In genomic region chrX:24828147-24828546, GRCh38 we compare ENCODE assay signal across 28 cellular contexts.
DNase-seq lines count a peak whose midpoint lies in the region; ATAC-seq, FAIRE-seq and TF ChIP-seq lines count a peak whose summit lies in the region.
"Had no signal": no experiment of that assay in that cellular context is flagged by ENCODE, and none has a peak within 500 bp of the region (broad histone marks: within the 10 kb centered on the region; RNA-seq: fewer than 3 reads in every experiment).

No MANE protein-coding gene starts in this region.

- intact Hi-C loops in left colon (cut with DNase I, micrococcal nuclease) = no loop called here
- intact Hi-C loops in psoas muscle (cut with DNase I) = no loop called here
- intact Hi-C loops in activated CD8-positive, alpha-beta T cell treated with anti-CD3 and anti-CD28 coated beads for 36 hours (cut with micrococcal nuclease) = no loop called here

- no peaks in the 10 kb centered on the region for H3K9me3 Mint-ChIP-seq in activated CD8-positive, alpha-beta T cell treated with anti-CD3 and anti-CD28 coated beads for 36 hours
- H3K9me3 Mint-ChIP-seq: CD14-positive monocyte; CD4-positive, CD25-positive, alpha-beta regulatory T cell; CD8-positive, alpha-beta memory T cell had no signal

- H3K4me3 Mint-ChIP-seq in activated CD8-positive, alpha-beta T cell treated with anti-CD3 and anti-CD28 coated beads for 36 hours = no peak overlapping the region
- H3K4me3 Mint-ChIP-seq: CD14-positive monocyte; CD4-positive, alpha-beta memory T cell; CD4-positive, CD25-positive, alpha-beta regulatory T cell; CD8-positive, alpha-beta memory T cell had no signal

- H3K27me3 Mint-ChIP-seq in activated CD8-positive, alpha-beta T cell treated with anti-CD3 and anti-CD28 coated beads for 36 hours = no peaks in the 10 kb centered on the region
- H3K27me3 Mint-ChIP-seq: CD4-positive, alpha-beta memory T cell; CD4-positive, CD25-positive, alpha-beta regulatory T cell had no signal

- peak; percentile 38 for ATAC-seq in left colon
- peak in 3 of 4 donors; percentile 40 to 73 (median 62) for ATAC-seq in psoas muscle
- ATAC-seq in GM19351 (IDR thresholded peaks at IDR 0.05; ENCODE audit: unreplicated experiment) = no peak
- ATAC-seq in activated CD8-positive, alpha-beta T cell treated with anti-CD3 and anti-CD28 coated beads for 36 hours = no peak
- ATAC-seq: GM12878 had no signal

- DNase-seq in left colon (no peak), psoas muscle (no peak), small intestine (peak; percentile 5), dermis blood vessel endothelial cell (no peak), NOMO-1 treated with dmso at 0.1 percent for 144 hours (lab: John Stamatoyannopoulos, UW; ENCODE audit: unreplicated experiment) (no peak)
- DNase-seq in activated CD8-positive, alpha-beta T cell treated with anti-CD3 and anti-CD28 coated beads for 36 hours = no peak
- DNase-seq: 8988T; BE2C; C1 segment of cervical spinal cord; CD4-positive, alpha-beta memory T cell; CD4-positive, CD25-positive, alpha-beta regulatory T cell; CD8-positive, alpha-beta memory T cell; COR-L47; DMS 273 treated with DMSO at 0.1 percent for 48 hours; DMS153; DMS53; DMS79; DND-41; EL; GDM1 had no signal

- H3K4me1 Mint-ChIP-seq in activated CD8-positive, alpha-beta T cell treated with anti-CD3 and anti-CD28 coated beads for 36 hours (ENCODE audit: low read depth) = no peaks in the 10 kb centered on the region
- H3K4me1 Mint-ChIP-seq: CD14-positive monocyte; CD4-positive, alpha-beta memory T cell; CD4-positive, CD25-positive, alpha-beta regulatory T cell; CD8-positive, alpha-beta memory T cell had no signal

- no peaks in the 10 kb centered on the region for H3K9me3 ChIP-seq in HEK293 (ENCODE audit: control insufficient read depth, insufficient read depth, low read depth, low read length)
- no peaks in the 10 kb centered on the region for H3K9me3 ChIP-seq in psoas muscle
- no peaks in the 10 kb centered on the region for H3K9me3 ChIP-seq in small intestine (ENCODE audit: control insufficient read depth, low read depth)
- H3K9me3 ChIP-seq: BE2C, BLaER1 had no signal

- peaks cover 28% of the 10 kb centered on the region for H3K36me3 Mint-ChIP-seq in activated CD8-positive, alpha-beta T cell treated with anti-CD3 and anti-CD28 coated beads for 36 hours (ENCODE audit: low read depth)

- POLR2A ChIA-PET in HEK293 (lab: Yijun Ruan, JAX) = interaction anchor here (0.5 kb wide), 1 partner anchor 357 kb away, joined by 4 read pairs; no protein-coding TSS in a partner anchor
- POLR2A ChIA-PET in activated CD8-positive, alpha-beta T cell treated with anti-CD3 and anti-CD28 coated beads for 36 hours (lab: Charles Lee) = no interaction called here

- H3K27ac Mint-ChIP-seq in activated CD8-positive, alpha-beta T cell treated with anti-CD3 and anti-CD28 coated beads for 36 hours = no peak overlapping the region
- H3K27ac Mint-ChIP-seq: CD4-positive, alpha-beta memory T cell; CD4-positive, CD25-positive, alpha-beta regulatory T cell; CD8-positive, alpha-beta memory T cell had no signal

- FAIRE-seq in small intestine (lab: Jason Lieb, UNC) = no peak
- FAIRE-seq: A204.1, GM12878, GM12892, GM18507 had no signal

- H3K36me3 ChIP-seq in HEK293 (ENCODE audit: control insufficient read depth in 2 of 2, insufficient read depth in 1 of 2, low read length in 2 of 2) (peaks cover 19 to 69% of the 10 kb centered on the region in 2 experiments), psoas muscle (ENCODE audit: insufficient read depth in 1 of 2, low read depth in 1 of 2) (peaks cover 0 to 10% of the 10 kb centered on the region in 2 donors), small intestine (ENCODE audit: control insufficient read depth in 2 of 2, insufficient read depth in 2 of 2, low read length in 2 of 2) (no peaks in the 10 kb centered on the region)

- 45 to 63% (median 45%) methylated on average over 2 of the region's 2 CpGs for WGBS in psoas muscle, 3 donors
- 28 to 66% (median 62%) methylated on average over 2 of the region's 2 CpGs for WGBS in small intestine, 3 donors

- TF ChIP-seq CTCF in HEK293 (tag by site-specific recombination; IDR thresholded peaks at IDR 0.05) (no peak), psoas muscle (IDR thresholded peaks at IDR 0.05) (no peak)
- TF ChIP-seq CTCF in activated CD8-positive, alpha-beta T cell treated with anti-CD3 and anti-CD28 coated beads for 36 hours (IDR thresholded peaks at IDR 0.05) = no peak

- no peak overlapping the region for H3K27ac ChIP-seq in HEK293 (ENCODE audit: extremely low read depth, low read depth, low read length)
- H3K27ac ChIP-seq in psoas muscle = no peak overlapping the region
- H3K27ac ChIP-seq in small intestine (ENCODE audit: low read depth in 1 of 2, low read length in 1 of 2) = no peak overlapping the region
- H3K27ac ChIP-seq: BLaER1 had no signal

- CTCF ChIA-PET in HEK293 (lab: Yijun Ruan, JAX) = interaction anchor here (1.2 to 2.9 kb wide), 2 partner anchors 9 to 11 kb away, joined by 3 to 22 read pairs; no protein-coding TSS in a partner anchor
- CTCF ChIA-PET in activated CD8-positive, alpha-beta T cell treated with anti-CD3 and anti-CD28 coated beads for 36 hours (lab: Charles Lee) = interaction anchor here (3.5 kb wide), 1 partner anchor 11 kb away, joined by 18 read pairs; no protein-coding TSS in a partner anchor

- H3K27me3 ChIP-seq in psoas muscle (ENCODE audit: insufficient read depth in 3 of 3, low read length in 2 of 3) (no peaks in the 10 kb centered on the region), small intestine (ENCODE audit: control insufficient read depth in 2 of 2, insufficient read depth in 2 of 2, low read length in 2 of 2) (no peaks in the 10 kb centered on the region)
- H3K27me3 ChIP-seq: BE2C had no signal

- H3K4me3 ChIP-seq in HEK293 (ENCODE audit: low read depth, low read length) (no peak overlapping the region), psoas muscle (no peak overlapping the region), small intestine (ENCODE audit: low read depth in 1 of 2, low read length in 2 of 2) (no peak overlapping the region)
- H3K4me3 ChIP-seq: BLaER1, GM12878 had no signal

- H3K4me1 ChIP-seq in HEK293 (ENCODE audit: control insufficient read depth, insufficient read depth, low read length) = no peaks in the 10 kb centered on the region
- H3K4me1 ChIP-seq in psoas muscle = no peaks in the 10 kb centered on the region
- no peaks in the 10 kb centered on the region for H3K4me1 ChIP-seq in small intestine (ENCODE audit: control insufficient read depth in 2 of 2, insufficient read depth in 1 of 2, low read depth in 1 of 2, low read length in 1 of 2)
- H3K4me1 ChIP-seq: BE2C, BLaER1 had no signal

TF ChIP-seq in HEK293, 187 proteins besides CTCF, POLR2A, EP300 and RAD21:
- TF ChIP-seq, protein P1, sequence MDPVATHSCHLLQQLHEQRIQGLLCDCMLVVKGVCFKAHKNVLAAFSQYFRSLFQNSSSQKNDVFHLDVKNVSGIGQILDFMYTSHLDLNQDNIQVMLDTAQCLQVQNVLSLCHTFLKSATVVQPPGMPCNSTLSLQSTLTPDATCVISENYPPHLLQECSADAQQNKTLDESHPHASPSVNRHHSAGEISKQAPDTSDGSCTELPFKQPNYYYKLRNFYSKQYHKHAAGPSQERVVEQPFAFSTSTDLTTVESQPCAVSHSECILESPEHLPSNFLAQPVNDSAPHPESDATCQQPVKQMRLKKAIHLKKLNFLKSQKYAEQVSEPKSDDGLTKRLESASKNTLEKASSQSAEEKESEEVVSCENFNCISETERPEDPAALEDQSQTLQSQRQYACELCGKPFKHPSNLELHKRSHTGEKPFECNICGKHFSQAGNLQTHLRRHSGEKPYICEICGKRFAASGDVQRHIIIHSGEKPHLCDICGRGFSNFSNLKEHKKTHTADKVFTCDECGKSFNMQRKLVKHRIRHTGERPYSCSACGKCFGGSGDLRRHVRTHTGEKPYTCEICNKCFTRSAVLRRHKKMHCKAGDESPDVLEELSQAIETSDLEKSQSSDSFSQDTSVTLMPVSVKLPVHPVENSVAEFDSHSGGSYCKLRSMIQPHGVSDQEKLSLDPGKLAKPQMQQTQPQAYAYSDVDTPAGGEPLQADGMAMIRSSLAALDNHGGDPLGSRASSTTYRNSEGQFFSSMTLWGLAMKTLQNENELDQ (tag by site-specific recombination; IDR thresholded peaks at IDR 0.05; ENCODE audit: low read depth) = no peak
- TF ChIP-seq ZNF155 (tag by site-specific recombination; IDR thresholded peaks at IDR 0.05) = no peak
- no peak for TF ChIP-seq ZNF211 (tag by site-specific recombination; IDR thresholded peaks at IDR 0.05; ENCODE audit: low read depth)
- TF ChIP-seq PRDM1 (tag by site-specific recombination; IDR thresholded peaks at IDR 0.05) = no peak
- peak; percentile 78 for TF ChIP-seq ZNF707 (tag by site-specific recombination; IDR thresholded peaks at IDR 0.05)
- TF ChIP-seq SCRT2 (tag by site-specific recombination; IDR thresholded peaks at IDR 0.05) = no peak
TF ChIP-seq in HEK293: peak in this region for 1.

Comparison
In these comparisons a context has a peak if more than half of its experiments do, and no peak if none do; other contexts are left out.
1. ATAC-seq: peak in left colon (single experiment) and psoas muscle (3 of 4); none in GM19351 (single experiment) and activated CD8-positive, alpha-beta T cell treated with anti-CD3 and anti-CD28 coated beads for 36 hours (single experiment).